In the genomic region with DNA sequence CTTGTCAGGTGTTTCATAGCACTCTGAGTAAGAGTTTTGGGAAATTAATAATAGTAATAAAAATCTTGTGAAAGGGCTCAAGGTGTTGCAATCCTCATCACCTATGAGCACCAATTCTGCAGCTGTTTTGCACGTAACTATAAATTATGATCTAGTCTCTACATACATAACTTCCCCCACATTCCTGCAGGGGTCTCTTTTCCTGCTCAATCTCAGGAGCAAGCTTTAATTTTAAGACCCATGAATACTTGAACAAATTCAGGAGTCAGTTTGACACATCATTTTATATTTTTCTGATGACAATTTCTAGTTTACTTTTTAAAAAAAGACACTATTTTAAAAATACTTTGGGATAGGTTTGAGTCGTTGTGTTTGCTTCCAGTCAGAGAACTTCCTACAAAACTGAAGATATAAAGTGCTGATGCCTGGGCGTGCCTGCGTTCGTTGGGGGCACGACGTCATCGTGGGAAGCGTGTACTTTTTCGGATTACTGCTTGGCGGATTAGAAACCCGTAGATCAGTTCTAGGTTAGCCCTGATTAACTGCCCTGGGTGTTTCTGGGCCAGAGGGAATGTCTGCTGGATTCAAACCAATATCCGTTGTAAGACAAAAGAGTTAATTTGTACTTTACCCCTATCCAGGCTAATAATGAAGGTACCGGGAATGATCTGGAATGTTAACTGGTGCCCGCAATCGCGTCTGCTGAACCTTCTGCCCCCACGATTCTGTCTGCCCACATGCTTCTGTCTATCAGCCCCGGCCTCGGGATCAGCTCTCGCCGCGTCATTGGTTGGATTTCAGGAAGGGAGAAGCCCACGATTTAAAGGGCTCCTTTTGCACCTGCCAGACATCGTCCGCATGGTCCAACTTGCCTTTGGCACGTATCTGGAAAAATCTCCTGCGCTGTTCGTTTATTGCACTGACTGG, we compare ENCODE assay signal across 7 cellular contexts. TPM values are rescaled to one million over a fixed set of nuclear protein-coding genes. Genes with fewer than 3 reads are reported as not detected.
DNase-seq lines count a peak whose midpoint lies in the region; ATAC-seq and TF ChIP-seq lines count a peak whose summit lies in the region.

No MANE protein-coding gene starts in this region.

- no peaks in the 10 kb centered on the region for H3K36me3 ChIP-seq in heart right ventricle

- H3K4me1 ChIP-seq in heart right ventricle = peaks cover 0 to 27% (median 9%) of the 10 kb centered on the region in 9 donors

- ATAC-seq in GM18498 (IDR thresholded peaks at IDR 0.05; ENCODE audit: unreplicated experiment) (peak; percentile 0), heart right ventricle (peak in 6 of 8 donors; percentile 9 to 35 (median 32))

- H3K9me3 Mint-ChIP-seq in activated naive CD8-positive, alpha-beta T cell treated with anti-CD3 and anti-CD28 coated beads for 36 hours = no peaks in the 10 kb centered on the region
- H3K9me3 Mint-ChIP-seq in progenitor cell of endocrine pancreas (ENCODE audit: low read depth) = no peaks in the 10 kb centered on the region

- H3K4me3 Mint-ChIP-seq in activated naive CD8-positive, alpha-beta T cell treated with anti-CD3 and anti-CD28 coated beads for 36 hours = peak overlapping the region; percentile 91
- peak overlapping the region; percentile 98 for H3K4me3 Mint-ChIP-seq in progenitor cell of endocrine pancreas (ENCODE audit: low read depth)

- peaks cover 0 to 3% (median 0%) of the 10 kb centered on the region in 7 donors for H3K27me3 ChIP-seq in heart right ventricle

- DNase-seq in LHCN-M2 (ENCODE audit: low read depth) (peak; percentile 92), RPMI8226 (peak; percentile 67), heart right ventricle (peak; percentile 14 to 26), progenitor cell of endocrine pancreas (ENCODE audit: low spot score, unreplicated experiment) (peak; percentile 28), amniotic stem cell (lab: John Stamatoyannopoulos, UW) (no peak)
- peak; percentile 43 for DNase-seq in activated naive CD8-positive, alpha-beta T cell treated with anti-CD3 and anti-CD28 coated beads for 36 hours

- intact Hi-C loops in heart right ventricle (cut with DNase I) = loop anchor here in 8 of 10 donors (2.0 to 10.0 kb wide), 12 partner anchors 47 to 1194 kb away; a partner anchor contains a TSS

- H3K4me3 ChIP-seq in heart right ventricle = peak overlapping the region; percentile 37 to 82 (median 69)

- TF ChIP-seq CTCF in heart right ventricle (IDR thresholded peaks at IDR 0.05) = peak in 7 of 9 donors; percentile 25 to 58 (median 44)
- TF ChIP-seq CTCF in progenitor cell of endocrine pancreas (IDR thresholded peaks at IDR 0.05; ENCODE audit: unreplicated experiment) = peak; percentile 59

- peak overlapping the region in 9 of 10 donors; percentile 55 to 80 (median 66) for H3K27ac ChIP-seq in heart right ventricle

- H3K27ac Mint-ChIP-seq in activated naive CD8-positive, alpha-beta T cell treated with anti-CD3 and anti-CD28 coated beads for 36 hours = peak overlapping the region; percentile 99
- H3K27ac Mint-ChIP-seq in progenitor cell of endocrine pancreas = peak overlapping the region; percentile 94

- H3K36me3 Mint-ChIP-seq in activated naive CD8-positive, alpha-beta T cell treated with anti-CD3 and anti-CD28 coated beads for 36 hours = peaks cover 11% of the 10 kb centered on the region
- peaks cover 3% of the 10 kb centered on the region for H3K36me3 Mint-ChIP-seq in progenitor cell of endocrine pancreas (ENCODE audit: insufficient read depth)

- H3K4me1 Mint-ChIP-seq in activated naive CD8-positive, alpha-beta T cell treated with anti-CD3 and anti-CD28 coated beads for 36 hours = peaks cover 26% of the 10 kb centered on the region
- peaks cover 12% of the 10 kb centered on the region for H3K4me1 Mint-ChIP-seq in progenitor cell of endocrine pancreas (ENCODE audit: low read depth)

- no peaks in the 10 kb centered on the region for H3K9me3 ChIP-seq in heart right ventricle

- peaks cover 3% of the 10 kb centered on the region for H3K27me3 Mint-ChIP-seq in activated naive CD8-positive, alpha-beta T cell treated with anti-CD3 and anti-CD28 coated beads for 36 hours
- H3K27me3 Mint-ChIP-seq in progenitor cell of endocrine pancreas = peaks cover 12% of the 10 kb centered on the region

- 1% methylated on average over 29 of the region's 29 CpGs for WGBS in heart right ventricle, 2 donors

RNA-seq across cellular contexts. Expression of a gene that starts 0.9 kb away (rescaled TPM):
- total RNA-seq in LHCN-M2 (2014; rRNA removed) (7.1 and 7.6 TPM in 2 replicates), heart right ventricle (10 to 100 TPM in 2 of 10 donors, 1 to 10 TPM in 8; 6.1 to 11.9 (median 8.1) TPM), progenitor cell of endocrine pancreas (32.5 and 33.2 TPM in 2 replicates)
- polyA plus RNA-seq in LHCN-M2 (2012) = 5.8 TPM
- total RNA-seq in activated naive CD8-positive, alpha-beta T cell treated with anti-CD3 and anti-CD28 coated beads for 36 hours = 10 to 100 TPM; 21.5 to 22.8 TPM
- 1 to 10 TPM; 2.5 to 4.3 TPM for polyA plus RNA-seq in heart right ventricle
